Comparison of ENCODE assay signal across 11 cellular contexts in the genomic region with DNA sequence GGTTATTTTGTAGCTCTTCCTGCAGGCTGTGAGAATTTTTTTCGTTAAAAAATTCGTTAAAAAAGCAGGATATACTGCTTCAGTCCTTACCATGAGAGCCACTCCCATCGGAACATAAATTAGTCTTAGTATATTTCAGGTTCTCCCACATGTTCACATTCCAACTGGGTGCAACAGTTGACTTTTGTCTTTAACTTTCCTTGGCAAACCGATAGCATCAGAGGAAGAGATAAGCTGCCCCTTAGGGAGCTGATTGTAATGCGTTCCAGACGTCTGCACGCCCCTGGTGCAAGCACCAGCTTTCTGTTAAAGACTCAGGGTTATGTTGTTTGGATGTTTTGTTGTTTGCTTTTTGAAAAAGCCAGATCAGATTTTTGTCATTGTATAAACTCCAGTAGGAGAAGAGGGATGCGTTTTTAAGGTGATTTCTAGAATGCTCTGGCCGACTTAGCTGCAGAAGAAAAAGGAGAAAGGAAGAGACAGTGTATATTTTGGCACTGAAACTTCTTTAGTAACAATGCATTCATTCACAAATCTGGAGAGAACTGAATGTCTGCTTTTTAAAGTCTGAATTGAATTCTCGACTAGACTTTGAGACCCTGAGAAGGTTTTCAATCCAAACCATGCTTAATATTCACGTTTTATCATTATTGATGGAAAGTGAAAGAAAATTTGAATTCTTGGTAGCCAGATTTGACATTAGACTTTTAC.
DNase-seq lines count a peak whose midpoint lies in the region; ATAC-seq and TF ChIP-seq lines count a peak whose summit lies in the region.
"Had no signal": no experiment of that assay in that cellular context is flagged by ENCODE, and none has a peak within 500 bp of the region (broad histone marks: within the 10 kb centered on the region; RNA-seq: fewer than 3 reads in every experiment).

No MANE protein-coding gene starts in this region.

- H3K27ac ChIP-seq in vagina: peak overlapping the region; percentile 74
- H3K27ac ChIP-seq: VCaP had no signal

- no peak overlapping the region for H3K9ac ChIP-seq in endocrine pancreas (ENCODE audit: control insufficient read depth, insufficient read depth, low read length)

- intact Hi-C loops in Right ventricle myocardium inferior (cut with DNase I): no loop called here
- intact Hi-C loops in cardiac septum (cut with DNase I): no loop called here
- intact Hi-C loops in vagina (cut with DNase I): no loop called here

- H3K27me3 ChIP-seq in endocrine pancreas (ENCODE audit: control insufficient read depth, insufficient read depth, low read length): no peaks in the 10 kb centered on the region
- H3K27me3 ChIP-seq in vagina: no peaks in the 10 kb centered on the region

- TF ChIP-seq CTCF in vagina (IDR thresholded peaks at IDR 0.05): no peak

- no peak for TF ChIP-seq POLR2A in vagina (IDR thresholded peaks at IDR 0.05)

- H3K4me1 ChIP-seq in endocrine pancreas (ENCODE audit: control insufficient read depth, insufficient read depth, low read length) (peaks cover 22% of the 10 kb centered on the region), vagina (peaks cover 96% of the 10 kb centered on the region)

- ATAC-seq in Right ventricle myocardium inferior (peak; percentile 42), HG03139 (IDR thresholded peaks at IDR 0.05; ENCODE audit: unreplicated experiment) (no peak), HG02588 (IDR thresholded peaks at IDR 0.05; ENCODE audit: unreplicated experiment) (no peak)

- H3K36me3 ChIP-seq in endocrine pancreas (ENCODE audit: control insufficient read depth, insufficient read depth, low read length) (no peaks in the 10 kb centered on the region), vagina (no peaks in the 10 kb centered on the region)

- no peaks in the 10 kb centered on the region for H3K9me3 ChIP-seq in endocrine pancreas (ENCODE audit: control insufficient read depth, low read length)
- no peaks in the 10 kb centered on the region for H3K9me3 ChIP-seq in vagina

- H3K4me3 ChIP-seq in endocrine pancreas (ENCODE audit: control insufficient read depth, insufficient read depth, low read length) (peak overlapping the region; percentile 19), vagina (peak overlapping the region in 1 of 2 donors; percentile 15)

- no peak for DNase-seq in Right ventricle myocardium inferior (ENCODE audit: missing footprints)
- no peak for DNase-seq in cardiac septum (ENCODE audit: low spot score)
- peak; percentile 38 for DNase-seq in midbrain (lab: John Stamatoyannopoulos, UW)
- DNase-seq in vagina (ENCODE audit: extremely low spot score in 2 of 2): no peak
- no peak for DNase-seq in DMS153 treated with DMSO at 0.1 percent for 48 hours (lab: John Stamatoyannopoulos, UW; ENCODE audit: unreplicated experiment)
- DNase-seq: left cardiac atrium, NCI-H2081 treated with DMSO at 0.1 percent for 48 hours had no signal
